ENCODE assay signal across 40 cellular contexts in genomic region chr19:58079792-58080191, GRCh38. TPM values are rescaled to one million over a fixed set of nuclear protein-coding genes. Genes with fewer than 3 reads are reported as not detected.
A peak's percentile ranks its signal among the peaks of the same experiment; 100 is the strongest.
DNase-seq lines count a peak whose midpoint lies in the region; ATAC-seq, FAIRE-seq and TF ChIP-seq lines count a peak whose summit lies in the region.
"Had no signal": no experiment of that assay in that cellular context is flagged by ENCODE, and none has a peak within 500 bp of the region (broad histone marks: within the 10 kb centered on the region; RNA-seq: fewer than 3 reads in every experiment).

No MANE protein-coding gene starts in this region.

- no peaks in the 10 kb centered on the region for H3K79me2 ChIP-seq in trophoblast cell (ENCODE audit: control insufficient read depth, insufficient read depth, low read length, poor library complexity)

- no peak overlapping the region for H2BK120ac ChIP-seq in trophoblast cell (ENCODE audit: insufficient read depth, low read length, poor library complexity)

- DNase-seq in T-helper 17 cell (no peak), endothelial cell (ENCODE audit: low spot score) (no peak), kidney (peak; percentile 8), trophoblast cell (no peak), dermis blood vessel endothelial cell (no peak), coronary artery (ENCODE audit: low spot score) (no peak)
- DNase-seq: 8988T; ACHN; AML-193; BE2C; C1 segment of cervical spinal cord; Caco-2; Calu3; CD4-positive, alpha-beta memory T cell; CD4-positive, alpha-beta T cell; CD4-positive, CD25-positive, alpha-beta regulatory T cell; CD8-positive, alpha-beta memory T cell; CD8-positive, alpha-beta T cell; COR-L47; DMS 273 treated with DMSO at 0.1 percent for 48 hours; DMS153; DMS53; DMS79; DMS79 treated with DMSO at 0.1 percent for 48 hours; DND-41; EL had no signal

- H3K9me3 ChIP-seq in T-helper 17 cell (ENCODE audit: control insufficient read depth, low read length, poor library complexity, severe bottlenecking) (peaks cover 4% of the 10 kb centered on the region), kidney (ENCODE audit: control insufficient read depth in 1 of 2, low read length in 2 of 2) (peaks cover 5 to 8% of the 10 kb centered on the region in 2 donors), trophoblast cell (ENCODE audit: insufficient read depth, low read depth, low read length) (peaks cover 26% of the 10 kb centered on the region)
- H3K9me3 ChIP-seq: BE2C had no signal

- H3K36me3 Mint-ChIP-seq in T-helper 17 cell (ENCODE audit: low read depth) (no peaks in the 10 kb centered on the region), endothelial cell (ENCODE audit: low read depth, unreplicated experiment) (peaks cover 22% of the 10 kb centered on the region)

- H3K27ac ChIP-seq in kidney (ENCODE audit: low read depth in 2 of 2, low read length in 2 of 2), result no peak overlapping the region
- H3K27ac ChIP-seq in trophoblast cell (ENCODE audit: low read depth, low read length), result no peak overlapping the region
- no peak overlapping the region for H3K27ac ChIP-seq in coronary artery
- H3K27ac ChIP-seq: 22Rv1; A549; BLaER1; BLaER1 treated with 17β-estradiol and CSF1 and Interleukin-3, amounts not matched to agents 10 nM and 100 nM; C4-2B had no signal

- intact Hi-C loops in kidney (cut with DNase I), result no loop called here

- H3K79me1 ChIP-seq in trophoblast cell (ENCODE audit: low read length), result no peaks in the 10 kb centered on the region

- peaks cover 2 to 11% of the 10 kb centered on the region in 2 donors for H3K36me3 ChIP-seq in kidney (ENCODE audit: control insufficient read depth in 1 of 2, insufficient read depth in 2 of 2, low read length in 2 of 2)
- peaks cover 7 to 12% of the 10 kb centered on the region in 2 experiments for H3K36me3 ChIP-seq in trophoblast cell (ENCODE audit: control insufficient read depth in 1 of 2, insufficient read depth in 2 of 2, low read length in 2 of 2)
- H3K36me3 ChIP-seq: BE2C had no signal

- no peak overlapping the region for H3K27ac Mint-ChIP-seq in T-helper 17 cell
- no peak overlapping the region for H3K27ac Mint-ChIP-seq in endothelial cell (ENCODE audit: unreplicated experiment)
- H3K27ac Mint-ChIP-seq: B cell; CD14-positive monocyte; CD4-positive, alpha-beta memory T cell; CD4-positive, alpha-beta T cell; CD4-positive, CD25-positive, alpha-beta regulatory T cell; CD8-positive, alpha-beta T cell had no signal

- no peaks in the 10 kb centered on the region for H3K4me1 ChIP-seq in kidney (ENCODE audit: control insufficient read depth in 1 of 2, insufficient read depth in 1 of 2, low read depth in 1 of 2, low read length in 2 of 2)
- H3K4me1 ChIP-seq in trophoblast cell (ENCODE audit: control insufficient read depth in 1 of 2, insufficient read depth in 2 of 2, low read length in 2 of 2), result no peaks in the 10 kb centered on the region
- H3K4me1 ChIP-seq: A549; BE2C; BLaER1; BLaER1 treated with 17β-estradiol and CSF1 and Interleukin-3, amounts not matched to agents 10 nM and 100 nM; Caco-2 had no signal

- H3K27me3 Mint-ChIP-seq in T-helper 17 cell (no peaks in the 10 kb centered on the region), endothelial cell (ENCODE audit: unreplicated experiment) (peaks cover 12% of the 10 kb centered on the region)
- H3K27me3 Mint-ChIP-seq: B cell; CD4-positive, alpha-beta memory T cell; CD4-positive, alpha-beta T cell; CD4-positive, CD25-positive, alpha-beta regulatory T cell; CD8-positive, alpha-beta memory T cell had no signal

- TF ChIP-seq CTCF in endothelial cell (IDR thresholded peaks at IDR 0.05; ENCODE audit: unreplicated experiment) (no peak), kidney (IDR thresholded peaks at IDR 0.05; ENCODE audit: borderline replicate concordance, extremely low read depth, insufficient read depth) (no peak), coronary artery (IDR thresholded peaks at IDR 0.05) (no peak)

- no peak overlapping the region for H3K4me3 ChIP-seq in kidney (ENCODE audit: low read length in 2 of 2)
- no peak overlapping the region for H3K4me3 ChIP-seq in trophoblast cell (ENCODE audit: low read depth, low read length)
- H3K4me3 ChIP-seq in coronary artery, result no peak overlapping the region
- H3K4me3 ChIP-seq: A549; BLaER1; BLaER1 treated with 17β-estradiol and CSF1 and Interleukin-3, amounts not matched to agents 10 nM and 100 nM had no signal

- no peak overlapping the region for H4K91ac ChIP-seq in trophoblast cell (ENCODE audit: low read depth, low read length)

- no peak overlapping the region for H3K18ac ChIP-seq in trophoblast cell (ENCODE audit: low read length)

- peak overlapping the region; percentile 34 for H3K4me3 Mint-ChIP-seq in T-helper 17 cell
- H3K4me3 Mint-ChIP-seq in endothelial cell (ENCODE audit: unreplicated experiment), result peak overlapping the region; percentile 14
- H3K4me3 Mint-ChIP-seq: B cell; CD14-positive monocyte; CD4-positive, alpha-beta memory T cell; CD4-positive, alpha-beta T cell; CD4-positive, CD25-positive, alpha-beta regulatory T cell; CD8-positive, alpha-beta memory T cell; CD8-positive, alpha-beta T cell had no signal

- H3K4me2 ChIP-seq in trophoblast cell (ENCODE audit: low read length), result no peak overlapping the region
- H3K4me2 ChIP-seq: A549; BLaER1; BLaER1 treated with 17β-estradiol and CSF1 and Interleukin-3, amounts not matched to agents 10 nM and 100 nM had no signal

- H2AFZ ChIP-seq in trophoblast cell (ENCODE audit: insufficient read depth, low read length, poor library complexity), result no peak overlapping the region

- H3K14ac ChIP-seq in trophoblast cell (ENCODE audit: low read length), result no peak overlapping the region

- no peaks in the 10 kb centered on the region for H3K4me1 Mint-ChIP-seq in T-helper 17 cell
- no peaks in the 10 kb centered on the region for H3K4me1 Mint-ChIP-seq in endothelial cell (ENCODE audit: unreplicated experiment)
- H3K4me1 Mint-ChIP-seq: B cell; CD14-positive monocyte; CD4-positive, alpha-beta memory T cell; CD4-positive, CD25-positive, alpha-beta regulatory T cell; CD8-positive, alpha-beta memory T cell had no signal

- H3K9me3 Mint-ChIP-seq in endothelial cell (ENCODE audit: unreplicated experiment), result peaks cover 32% of the 10 kb centered on the region

- peak overlapping the region; percentile 28 for H4K12ac ChIP-seq in trophoblast cell (ENCODE audit: low read depth, low read length)

- H3K23ac ChIP-seq in trophoblast cell (ENCODE audit: low read length), result no peak overlapping the region

- H2BK5ac ChIP-seq in trophoblast cell (ENCODE audit: low read depth, low read length, poor library complexity), result no peak overlapping the region

- no CpG with 5 or more reads among the region's 10 CpGs for WGBS in trophoblast cell (ENCODE audit: extremely low coverage, insufficient coverage, insufficient read length)

- H3K9ac ChIP-seq in kidney (ENCODE audit: low read length in 2 of 2) (no peak overlapping the region), trophoblast cell (ENCODE audit: low read length) (no peak overlapping the region)
- H3K9ac ChIP-seq: BLaER1; BLaER1 treated with 17β-estradiol and CSF1 and Interleukin-3, amounts not matched to agents 10 nM and 100 nM had no signal

- FAIRE-seq in kidney (lab: Jason Lieb, UNC), result no peak
- FAIRE-seq: A204.1, A549, D721Med had no signal

- no peak overlapping the region for H3K4ac ChIP-seq in trophoblast cell (ENCODE audit: low read depth, low read length)

- H2AK5ac ChIP-seq in trophoblast cell (ENCODE audit: low read length), result no peak overlapping the region

- H4K8ac ChIP-seq in trophoblast cell (ENCODE audit: low read depth, low read length), result no peak overlapping the region

- ATAC-seq in T-helper 17 cell (no peak), HG03442 (IDR thresholded peaks at IDR 0.05; ENCODE audit: unreplicated experiment) (no peak), GM18873 (IDR thresholded peaks at IDR 0.05; ENCODE audit: low FRiP score, unreplicated experiment) (no peak)
- ATAC-seq: A549; CD8-positive, alpha-beta T cell had no signal

- no peak overlapping the region for H2BK12ac ChIP-seq in trophoblast cell (ENCODE audit: low read length)

- H3K27me3 ChIP-seq in trophoblast cell (ENCODE audit: insufficient read depth, low read length), result no peaks in the 10 kb centered on the region
- H3K27me3 ChIP-seq: BE2C; BLaER1; BLaER1 treated with 17β-estradiol and CSF1 and Interleukin-3, amounts not matched to agents 10 nM and 100 nM had no signal

RNA-seq across cellular contexts. Expression of gene ZSCAN18, which starts 18.2 kb away (rescaled TPM):
- 10 to 100 TPM; 29.3 to 30.7 TPM for total RNA-seq in T-helper 17 cell
- 47.7 TPM for total RNA-seq in endothelial cell (ENCODE audit: unreplicated experiment)
- 103 TPM for total RNA-seq in kidney
- polyA plus RNA-seq in kidney (ENCODE audit: insufficient read depth, low read depth, low replicate concordance), result 73.2 TPM
- polyA plus RNA-seq in trophoblast cell (2013), result 23.5 and 25.9 TPM in 2 replicates
- 44.4 and 45.1 TPM in 2 replicates for total RNA-seq in dermis blood vessel endothelial cell
- total RNA-seq: Caco-2 had no signal

RNA-seq across cellular contexts. Expression of gene ZNF135, which starts 20.7 kb away (rescaled TPM):
- total RNA-seq in T-helper 17 cell, result under 1 TPM; 0.16 to 0.57 TPM
- total RNA-seq in endothelial cell (ENCODE audit: unreplicated experiment), result 1.1 TPM
- 9.7 TPM for total RNA-seq in kidney
- 5.6 TPM for polyA plus RNA-seq in kidney (ENCODE audit: insufficient read depth, low read depth, low replicate concordance)
- polyA plus RNA-seq in trophoblast cell (2013), result 2.9 and 3.0 TPM in 2 replicates
- 1.7 and 2.4 TPM in 2 replicates for total RNA-seq in dermis blood vessel endothelial cell
- total RNA-seq: A172, Caco-2, Calu3 had no signal
- polyA plus RNA-seq: A549 had no signal

RNA-seq across cellular contexts. Expression of gene ZSCAN1, which starts 46.0 kb away (rescaled TPM):
- total RNA-seq in T-helper 17 cell (not detected), endothelial cell (ENCODE audit: unreplicated experiment) (not detected), kidney (0.98 TPM), dermis blood vessel endothelial cell (not detected in 2 replicates)
- polyA plus RNA-seq in kidney (ENCODE audit: insufficient read depth, low read depth, low replicate concordance), result 2.8 TPM
- 0.74 and 1.1 TPM in 2 replicates for polyA plus RNA-seq in trophoblast cell (2013)
- total RNA-seq: A172; B cell; Caco-2; Calu3; CD4-positive, alpha-beta memory T cell; CD4-positive, alpha-beta T cell; CD4-positive, CD25-positive, alpha-beta regulatory T cell; CD8-positive, alpha-beta memory T cell; CD8-positive, alpha-beta T cell; Daoy had no signal
- polyA plus RNA-seq: A549; AG04450; CD14-positive monocyte; CD4-positive, alpha-beta memory T cell; CD4-positive, CD25-positive, alpha-beta regulatory T cell; CD8-positive, alpha-beta memory T cell had no signal
